In genomic region chr2:64017811-64018714, GRCh38 we compare ENCODE assay signal across 1 cellular context.
TF ChIP-seq lines count a peak whose summit lies in the region.

No MANE protein-coding gene starts in this region.

TF ChIP-seq in SK-N-SH, 30 proteins besides CTCF, POLR2A, EP300 and RAD21 (continued from another document):
- TF ChIP-seq RCOR1 (IDR thresholded peaks at IDR 0.05; ENCODE audit: low read length) = no peak
